29 cellular contexts compared by ENCODE assay signal in genomic region chr12:59374783-59375182, GRCh38.
"Had no signal": no experiment of that assay in that cellular context is flagged by ENCODE, and none has a peak within 500 bp of the region (broad histone marks: within the 10 kb centered on the region; RNA-seq: fewer than 3 reads in every experiment).

No MANE protein-coding gene starts in this region.

- H3K27ac ChIP-seq: colonic mucosa, coronary artery, dorsolateral prefrontal cortex, epithelial cell of prostate, esophagus muscularis mucosa, esophagus squamous epithelium, foreskin keratinocyte, gastrocnemius medialis, gastroesophageal sphincter, heart left ventricle, heart right ventricle had no signal

- H3K27me3 ChIP-seq: colonic mucosa, dorsolateral prefrontal cortex, esophagus muscularis mucosa, esophagus squamous epithelium, foreskin keratinocyte, gastrocnemius medialis, gastroesophageal sphincter, heart left ventricle, heart right ventricle had no signal

- FAIRE-seq: colon, endometrium, endothelial cell of umbilical vein, frontal cortex had no signal

- ATAC-seq: effector memory CD8-positive, alpha-beta T cell; esophagus mucosa; foreskin keratinocyte; gastrocnemius medialis; gastroesophageal sphincter; heart left ventricle; heart right ventricle had no signal

- H3K4me1 ChIP-seq: colonic mucosa, esophagus muscularis mucosa, esophagus squamous epithelium, foreskin keratinocyte, gastrocnemius medialis, gastroesophageal sphincter, heart left ventricle, heart right ventricle had no signal

- H3K9me3 Mint-ChIP-seq: dendritic cell treated with granulocyte-macrophage colony-stimulating factor and Interleukin-4, amounts not matched to agents 40 ng/mL and 50 ng/mL, for 4 days; effector memory CD8-positive, alpha-beta T cell; endodermal cell had no signal

- H3K9me3 ChIP-seq: colonic mucosa, esophagus muscularis mucosa, esophagus squamous epithelium, gastrocnemius medialis, gastroesophageal sphincter, heart left ventricle, heart right ventricle had no signal

- DNase-seq: colonic mucosa; cortex of kidney; dermis blood vessel endothelial cell; dorsolateral prefrontal cortex; effector CD4-positive, alpha-beta T cell; effector CD8-positive, alpha-beta T cell; effector memory CD4-positive, alpha-beta T cell; effector memory CD8-positive, alpha-beta T cell; endodermal cell; erythroblast; esophagus squamous epithelium; foreskin fibroblast; foreskin keratinocyte; foreskin melanocyte; gastrocnemius medialis; glutamatergic neuron; head of caudate nucleus; heart left ventricle; heart right ventricle had no signal

- H3K4me3 Mint-ChIP-seq: dendritic cell treated with granulocyte-macrophage colony-stimulating factor and Interleukin-4, amounts not matched to agents 40 ng/mL and 50 ng/mL, for 4 days; effector memory CD8-positive, alpha-beta T cell; endodermal cell had no signal

- H3K36me3 ChIP-seq: colonic mucosa, esophagus muscularis mucosa, esophagus squamous epithelium, gastrocnemius medialis, gastroesophageal sphincter, heart left ventricle, heart right ventricle had no signal

- H3K4me3 ChIP-seq: colonic mucosa, coronary artery, dorsolateral prefrontal cortex, esophagus muscularis mucosa, esophagus squamous epithelium, gastrocnemius medialis, gastroesophageal sphincter, heart left ventricle, heart right ventricle had no signal

- H3K27ac Mint-ChIP-seq: dendritic cell treated with granulocyte-macrophage colony-stimulating factor and Interleukin-4, amounts not matched to agents 40 ng/mL and 50 ng/mL, for 4 days; effector memory CD8-positive, alpha-beta T cell; endodermal cell had no signal

- H3K27me3 Mint-ChIP-seq: dendritic cell treated with granulocyte-macrophage colony-stimulating factor and Interleukin-4, amounts not matched to agents 40 ng/mL and 50 ng/mL, for 4 days had no signal
